ENCODE assay signal across 33 cellular contexts in genomic region chr1:201146626-201147390, GRCh38. TPM values are rescaled to one million over a fixed set of nuclear protein-coding genes. Genes with fewer than 3 reads are reported as not detected.
"Had no signal": no experiment of that assay in that cellular context is flagged by ENCODE, and none has a peak within 500 bp of the region (broad histone marks: within the 10 kb centered on the region; RNA-seq: fewer than 3 reads in every experiment).

No MANE protein-coding gene starts in this region.

- H3K4me3 ChIP-seq: colonic mucosa, dorsolateral prefrontal cortex, gastroesophageal sphincter, lower lobe of right lung, ovary, prostate gland, skin epidermis, thoracic aorta, uterus had no signal

- H3K27me3 Mint-ChIP-seq: activated CD4-positive, alpha-beta memory T cell treated with anti-CD3 and anti-CD28 coated beads, Interleukin-2, amount 10 ng/mL, durations not matched to agents 7 days and 5 days; activated CD4-positive, alpha-beta T cell treated with anti-CD3 and anti-CD28 coated beads, Interleukin-2, amount 10 ng/mL, durations not matched to agents 7 days and 5 days; activated naive CD8-positive, alpha-beta T cell; stimulated activated naive CD8-positive, alpha-beta T cell treated with anti-CD3 and anti-CD28 coated beads, Interleukin-15, Interleukin-2, amounts not matched to agents 100 ng/mL and 50 ng/mL, for 24 hours had no signal

- H3K9me3 ChIP-seq: colonic mucosa, gastroesophageal sphincter, lower lobe of right lung, ovary, prostate gland, thoracic aorta, uterus had no signal

- H3K27ac Mint-ChIP-seq: activated CD4-positive, alpha-beta memory T cell treated with anti-CD3 and anti-CD28 coated beads, Interleukin-2, amount 10 ng/mL, durations not matched to agents 7 days and 5 days; activated CD4-positive, alpha-beta T cell treated with anti-CD3 and anti-CD28 coated beads, Interleukin-2, amount 10 ng/mL, durations not matched to agents 7 days and 5 days; activated naive CD8-positive, alpha-beta T cell; activated T-helper 2 cell treated with anti-CD3 and anti-CD28 coated beads, Interferon-gamma antibody, Interleukin-2, Interleukin-4, amounts not matched to agents 10 μg/mL and 5 μg/mL and 100 μg/mL, durations not matched to agents 14 hours and 24 hours and 36 hours; nephron; stimulated activated effector memory CD8-positive, alpha-beta T cell treated with anti-CD3 and anti-CD28 coated beads, Interleukin-12 subunit alpha, Interleukin-12 subunit beta, amount 100 ng/mL, for 72 hours; stimulated activated naive CD8-positive, alpha-beta T cell treated with anti-CD3 and anti-CD28 coated beads, Interleukin-15, Interleukin-2, amounts not matched to agents 100 ng/mL and 50 ng/mL, for 24 hours; T-helper 2 cell treated with Interferon-gamma antibody and Interleukin-4, amounts not matched to agents 5 μg/mL and 100 μg/mL, for 36 hours had no signal

- H3K9me3 Mint-ChIP-seq: activated CD4-positive, alpha-beta memory T cell treated with anti-CD3 and anti-CD28 coated beads, Interleukin-2, amount 10 ng/mL, durations not matched to agents 7 days and 5 days; activated CD4-positive, alpha-beta T cell treated with anti-CD3 and anti-CD28 coated beads, Interleukin-2, amount 10 ng/mL, durations not matched to agents 7 days and 5 days; activated T-helper 2 cell treated with anti-CD3 and anti-CD28 coated beads, Interferon-gamma antibody, Interleukin-2, Interleukin-4, amounts not matched to agents 10 μg/mL and 5 μg/mL and 100 μg/mL, durations not matched to agents 14 hours and 24 hours and 36 hours; nephron; stimulated activated effector memory CD8-positive, alpha-beta T cell treated with anti-CD3 and anti-CD28 coated beads, Interleukin-12 subunit alpha, Interleukin-12 subunit beta, amount 100 ng/mL, for 72 hours; stimulated activated naive CD8-positive, alpha-beta T cell treated with anti-CD3 and anti-CD28 coated beads, Interleukin-15, Interleukin-2, amounts not matched to agents 100 ng/mL and 50 ng/mL, for 24 hours; T-helper 2 cell treated with Interferon-gamma antibody and Interleukin-4, amounts not matched to agents 5 μg/mL and 100 μg/mL, for 36 hours had no signal

- H3K36me3 ChIP-seq: colonic mucosa, ovary, uterus had no signal

- ATAC-seq: gastroesophageal sphincter; lower lobe of right lung; sciatic nerve; stimulated activated effector memory CD8-positive, alpha-beta T cell treated with anti-CD3 and anti-CD28 coated beads, Interleukin-12 subunit alpha, Interleukin-12 subunit beta, amount 100 ng/mL, for 72 hours had no signal

- DNase-seq: activated CD4-positive, alpha-beta memory T cell treated with anti-CD3 and anti-CD28 coated beads, Interleukin-2, amount 10 ng/mL, durations not matched to agents 7 days and 5 days; activated CD4-positive, alpha-beta T cell treated with anti-CD3 and anti-CD28 coated beads for 1 hour; activated CD4-positive, alpha-beta T cell treated with anti-CD3 and anti-CD28 coated beads, Interleukin-2, amount 10 ng/mL, durations not matched to agents 7 days and 5 days; activated CD8-positive, alpha-beta memory T cell treated with anti-CD3 and anti-CD28 coated beads, Interleukin-2, amount 50 U/mL, for 48 hours; activated naive CD4-positive, alpha-beta T cell treated with Interleukin-2 at 50 U/mL for 16 hours; activated T-cell treated with anti-CD3 and anti-CD28 coated beads, Interleukin-2, amount 50 U/mL, for 48 hours; anterior cingulate cortex; colonic mucosa; effector memory CD4-positive, alpha-beta T cell; hippocampal formation; lower lobe of right lung; mesenchymal stem cell; retina; stimulated activated CD4-positive, alpha-beta T cell treated with anti-CD3 and anti-CD28 coated beads, Interleukin-4, amount 100 ng/mL, for 24 hours; trophoblast cell; uterus had no signal

- H3K4me1 ChIP-seq: colonic mucosa, lower lobe of right lung, prostate gland, uterus had no signal

- H3K27me3 ChIP-seq: colonic mucosa, dorsolateral prefrontal cortex, gastroesophageal sphincter, ovary, uterus had no signal

- H3K27ac ChIP-seq: colonic mucosa, gastroesophageal sphincter, lower lobe of right lung, ovary, prostate gland, skin epidermis, thoracic aorta, uterus, VCaP had no signal

- H3K4me1 Mint-ChIP-seq: activated CD4-positive, alpha-beta memory T cell treated with anti-CD3 and anti-CD28 coated beads, Interleukin-2, amount 10 ng/mL, durations not matched to agents 7 days and 5 days; activated CD4-positive, alpha-beta T cell treated with anti-CD3 and anti-CD28 coated beads, Interleukin-2, amount 10 ng/mL, durations not matched to agents 7 days and 5 days had no signal

- H3K4me3 Mint-ChIP-seq: activated CD4-positive, alpha-beta memory T cell treated with anti-CD3 and anti-CD28 coated beads, Interleukin-2, amount 10 ng/mL, durations not matched to agents 7 days and 5 days; activated CD4-positive, alpha-beta T cell treated with anti-CD3 and anti-CD28 coated beads, Interleukin-2, amount 10 ng/mL, durations not matched to agents 7 days and 5 days; activated naive CD8-positive, alpha-beta T cell; nephron; stimulated activated effector memory CD8-positive, alpha-beta T cell treated with anti-CD3 and anti-CD28 coated beads, Interleukin-12 subunit alpha, Interleukin-12 subunit beta, amount 100 ng/mL, for 72 hours; stimulated activated naive CD8-positive, alpha-beta T cell treated with anti-CD3 and anti-CD28 coated beads, Interleukin-15, Interleukin-2, amounts not matched to agents 100 ng/mL and 50 ng/mL, for 24 hours; T-helper 2 cell treated with Interferon-gamma antibody and Interleukin-4, amounts not matched to agents 5 μg/mL and 100 μg/mL, for 36 hours had no signal

RNA-seq across cellular contexts. Expression of gene ASCL5, which starts 19.8 kb away (rescaled TPM):
- polyA plus RNA-seq: endothelial cell of umbilical vein, esophagus, fibroblast of lung had no signal

RNA-seq across cellular contexts. Expression of gene CACNA1S, which starts 34.6 kb away (rescaled TPM):
- polyA plus RNA-seq: endothelial cell of umbilical vein, esophagus, fibroblast of lung had no signal

RNA-seq across cellular contexts. Expression of gene IGFN1, which starts 43.8 kb away (rescaled TPM):
- polyA plus RNA-seq: endothelial cell of umbilical vein, fibroblast of lung had no signal
